In genomic region chr19:3708207-3708931, GRCh38 we compare ENCODE assay signal across 12 cellular contexts. TPM values are rescaled to one million over a fixed set of nuclear protein-coding genes. Genes with fewer than 3 reads are reported as not detected.
A peak's percentile ranks its signal among the peaks of the same experiment; 100 is the strongest.
DNase-seq lines count a peak whose midpoint lies in the region; ATAC-seq and TF ChIP-seq lines count a peak whose summit lies in the region.
"Had no signal": no experiment of that assay in that cellular context is flagged by ENCODE, and none has a peak within 500 bp of the region (broad histone marks: within the 10 kb centered on the region; RNA-seq: fewer than 3 reads in every experiment).

TJP3 (plus strand) TSS chr19:3708384; CDS start chr19:3728433, 20,049 bp downstream.

- peak within 1 kb of the TSS; percentile 42 for H2AK9ac ChIP-seq in IMR-90 (replicated peaks; ENCODE audit: low read depth, low read length, poor library complexity)

- peak; percentile 59 for DNase-seq in COLO668 (lab: John Stamatoyannopoulos, UW; ENCODE audit: unreplicated experiment)
- peak; percentile 39 for DNase-seq in IMR-90
- DNase-seq in MCF 10A (ENCODE audit: unreplicated experiment), result peak; percentile 64
- DNase-seq in naive thymus-derived CD4-positive, alpha-beta T cell, result no peak
- no peak for DNase-seq in cerebellar cortex (ENCODE audit: low spot score)
- no peak for DNase-seq in CD8-positive, alpha-beta memory T cell
- no peak for DNase-seq in T-helper 2 cell treated with Interferon-gamma antibody and Interleukin-4, amounts not matched to agents 5 μg/mL and 100 μg/mL, for 36 hours (ENCODE audit: low spot score)
- DNase-seq: cerebellar nuclear complex; GF-D8; stimulated activated naive CD8-positive, alpha-beta T cell treated with anti-CD3 and anti-CD28 coated beads, Interleukin-15, Interleukin-2, amounts not matched to agents 100 U/mL and 50 U/mL, for 24 hours had no signal

- no peak within 1 kb of the TSS for H3K18ac ChIP-seq in IMR-90 (ENCODE audit: low read depth, low read length)

- no peak within 1 kb of the TSS for H4K91ac ChIP-seq in IMR-90 (ENCODE audit: insufficient read depth, low read depth, low read length)

- TF ChIP-seq POLR2A in IMR-90 (IDR thresholded peaks at IDR 0.05; ENCODE audit: low read depth, low read length), result no peak

- peak within 1 kb of the TSS; percentile 32 for H2AFZ ChIP-seq in IMR-90 (replicated peaks; ENCODE audit: low read length, poor library complexity)

- H3K27me3 Mint-ChIP-seq in MCF 10A (ENCODE audit: insufficient read depth, unreplicated experiment), result no peaks in the 10 kb centered on the region
- peaks cover 0 to 16% (median 0%) of the 10 kb centered on the region in 5 donors for H3K27me3 Mint-ChIP-seq in naive thymus-derived CD4-positive, alpha-beta T cell
- peaks cover 10 to 13% of the 10 kb centered on the region in 2 donors for H3K27me3 Mint-ChIP-seq in CD8-positive, alpha-beta memory T cell
- peaks cover 11% of the 10 kb centered on the region for H3K27me3 Mint-ChIP-seq in T-helper 2 cell treated with Interferon-gamma antibody and Interleukin-4, amounts not matched to agents 5 μg/mL and 100 μg/mL, for 36 hours (ENCODE audit: low read depth)

- no peak within 1 kb of the TSS for H3K4me3 ChIP-seq in IMR-90 (ENCODE audit: insufficient read depth, low read depth, low read length)
- H3K4me3 ChIP-seq in naive thymus-derived CD4-positive, alpha-beta T cell (ENCODE audit: low read length), result no peak within 1 kb of the TSS
- H3K4me3 ChIP-seq in CD8-positive, alpha-beta memory T cell (ENCODE audit: low read length), result no peak within 1 kb of the TSS

- no peak within 1 kb of the TSS for H3K14ac ChIP-seq in IMR-90 (replicated peaks; ENCODE audit: low read depth, low read length)

- no peak within 1 kb of the TSS for H3K4ac ChIP-seq in IMR-90 (ENCODE audit: low read depth, low read length)

- H4K20me1 ChIP-seq in IMR-90 (ENCODE audit: insufficient read depth, low read length), result no peaks in the 10 kb centered on the region

- no peaks in the 10 kb centered on the region for H3K9me1 ChIP-seq in IMR-90 (ENCODE audit: insufficient read depth, low read length)

- no peaks in the 10 kb centered on the region for H3K79me1 ChIP-seq in IMR-90 (ENCODE audit: low read depth in 1 of 2, low read length in 2 of 2)

- H3K36me3 ChIP-seq in IMR-90 (ENCODE audit: control insufficient read depth, insufficient read depth, low read length), result no peaks in the 10 kb centered on the region
- no peaks in the 10 kb centered on the region for H3K36me3 ChIP-seq in naive thymus-derived CD4-positive, alpha-beta T cell (ENCODE audit: control insufficient read depth in 2 of 3, insufficient read depth in 3 of 3, low read length in 3 of 3)
- no peaks in the 10 kb centered on the region for H3K36me3 ChIP-seq in CD8-positive, alpha-beta memory T cell (ENCODE audit: insufficient read depth, low read length)

- intact Hi-C loops in IMR-90 (cut with micrococcal nuclease) (loop anchor here (10.0 kb wide), 1 partner anchor 384 kb away; no protein-coding TSS in a partner anchor), MCF 10A (cut with micrococcal nuclease) (loop anchor here (10.0 kb wide), 1 partner anchor 154 kb away; the partner anchor contains the start of gene MFSD12)
- intact Hi-C loops in naive thymus-derived CD4-positive, alpha-beta T cell (cut with micrococcal nuclease), result loop anchor here (5.0 to 10.0 kb wide), 2 partner anchors 114 to 154 kb away; partner anchors contain the start of gene MFSD12 (in 1 of the 2)

- H4K5ac ChIP-seq in IMR-90 (ENCODE audit: low read depth, low read length), result no peak within 1 kb of the TSS

- no peak within 1 kb of the TSS for H3K27ac Mint-ChIP-seq in MCF 10A (ENCODE audit: low read depth, unreplicated experiment)
- H3K27ac Mint-ChIP-seq in naive thymus-derived CD4-positive, alpha-beta T cell, result no peak within 1 kb of the TSS
- peak within 1 kb of the TSS in 1 of 8 donors; percentile 17 for H3K27ac Mint-ChIP-seq in CD8-positive, alpha-beta memory T cell
- no peak within 1 kb of the TSS for H3K27ac Mint-ChIP-seq in T-helper 2 cell treated with Interferon-gamma antibody and Interleukin-4, amounts not matched to agents 5 μg/mL and 100 μg/mL, for 36 hours

- no peak within 1 kb of the TSS for H4K8ac ChIP-seq in IMR-90 (ENCODE audit: low read depth in 2 of 2, low read length in 2 of 2)

- H3K4me3 Mint-ChIP-seq in MCF 10A (ENCODE audit: unreplicated experiment), result peak within 1 kb of the TSS; percentile 55
- H3K4me3 Mint-ChIP-seq in naive thymus-derived CD4-positive, alpha-beta T cell, result no peak within 1 kb of the TSS
- no peak within 1 kb of the TSS for H3K4me3 Mint-ChIP-seq in CD8-positive, alpha-beta memory T cell
- H3K4me3 Mint-ChIP-seq in T-helper 2 cell treated with Interferon-gamma antibody and Interleukin-4, amounts not matched to agents 5 μg/mL and 100 μg/mL, for 36 hours, result no peak within 1 kb of the TSS

- peaks cover 11% of the 10 kb centered on the region for H3K4me1 Mint-ChIP-seq in MCF 10A (ENCODE audit: insufficient read depth, unreplicated experiment)
- peaks cover 0 to 14% (median 4%) of the 10 kb centered on the region in 7 donors for H3K4me1 Mint-ChIP-seq in naive thymus-derived CD4-positive, alpha-beta T cell
- H3K4me1 Mint-ChIP-seq in CD8-positive, alpha-beta memory T cell, result peaks cover 1 to 7% (median 6%) of the 10 kb centered on the region in 3 donors
- H3K4me1 Mint-ChIP-seq in T-helper 2 cell treated with Interferon-gamma antibody and Interleukin-4, amounts not matched to agents 5 μg/mL and 100 μg/mL, for 36 hours (ENCODE audit: low read depth), result peaks cover 1% of the 10 kb centered on the region

- no peaks in the 10 kb centered on the region for H3K9me3 Mint-ChIP-seq in MCF 10A (ENCODE audit: unreplicated experiment)
- no peaks in the 10 kb centered on the region for H3K9me3 Mint-ChIP-seq in naive thymus-derived CD4-positive, alpha-beta T cell
- no peaks in the 10 kb centered on the region for H3K9me3 Mint-ChIP-seq in CD8-positive, alpha-beta memory T cell
- no peaks in the 10 kb centered on the region for H3K9me3 Mint-ChIP-seq in T-helper 2 cell treated with Interferon-gamma antibody and Interleukin-4, amounts not matched to agents 5 μg/mL and 100 μg/mL, for 36 hours

- in situ Hi-C loops in IMR-90 (cut with MboI; ENCODE audit: low sequenced_read_pairs), result no loop called here

- no peak within 1 kb of the TSS for H3K27ac ChIP-seq in IMR-90 (ENCODE audit: insufficient read depth, low read length)
- no peak within 1 kb of the TSS for H3K27ac ChIP-seq in naive thymus-derived CD4-positive, alpha-beta T cell (ENCODE audit: low read depth, low read length)
- H3K27ac ChIP-seq in CD8-positive, alpha-beta memory T cell (ENCODE audit: low read depth, low read length), result no peak within 1 kb of the TSS
- H3K27ac ChIP-seq: HL-60 had no signal

- BruUV-seq in IMR-90 (replicated peaks; lab: Mats Ljungman, UMichigan), result no TSS peak
- BruUV-seq in MCF 10A (replicated peaks; lab: Mats Ljungman, UMichigan), result no TSS peak

- no peak within 1 kb of the TSS for H3K4me2 ChIP-seq in IMR-90 (ENCODE audit: low read depth, low read length)

- dilution Hi-C loops in IMR-90 (cut with HindIII; ENCODE audit: low sequenced_read_pairs, unreplicated experiment), result no loop called here

- no peaks in the 10 kb centered on the region for H3K36me3 Mint-ChIP-seq in MCF 10A (ENCODE audit: insufficient read depth, unreplicated experiment)
- no peaks in the 10 kb centered on the region for H3K36me3 Mint-ChIP-seq in naive thymus-derived CD4-positive, alpha-beta T cell
- H3K36me3 Mint-ChIP-seq in CD8-positive, alpha-beta memory T cell, result no peaks in the 10 kb centered on the region
- no peaks in the 10 kb centered on the region for H3K36me3 Mint-ChIP-seq in T-helper 2 cell treated with Interferon-gamma antibody and Interleukin-4, amounts not matched to agents 5 μg/mL and 100 μg/mL, for 36 hours (ENCODE audit: low read depth)

- no peak within 1 kb of the TSS for H2BK15ac ChIP-seq in IMR-90 (ENCODE audit: low read depth, low read length)

- H2AK5ac ChIP-seq in IMR-90 (ENCODE audit: low read depth, low read length), result no peak within 1 kb of the TSS

- H3K56ac ChIP-seq in IMR-90 (ENCODE audit: extremely low read depth, insufficient read depth, low read length), result no peak within 1 kb of the TSS

- H2BK20ac ChIP-seq in IMR-90 (ENCODE audit: low read depth, low read length), result no peak within 1 kb of the TSS

- H3K4me1 ChIP-seq in IMR-90 (ENCODE audit: control insufficient read depth, insufficient read depth, low read length), result no peaks in the 10 kb centered on the region
- H3K4me1 ChIP-seq in naive thymus-derived CD4-positive, alpha-beta T cell (ENCODE audit: control insufficient read depth in 2 of 2, insufficient read depth in 2 of 2, low read length in 2 of 2), result no peaks in the 10 kb centered on the region
- H3K4me1 ChIP-seq in CD8-positive, alpha-beta memory T cell (ENCODE audit: insufficient read depth, low read length), result no peaks in the 10 kb centered on the region

- no CpG with 5 or more reads among the region's 24 CpGs for WGBS in IMR-90 (ENCODE audit: extremely low coverage in 2 of 2, insufficient read length in 1 of 2), 2 experiments

- no peak within 1 kb of the TSS for H2BK120ac ChIP-seq in IMR-90 (ENCODE audit: low read depth, low read length)

- POLR2A ChIA-PET in IMR-90 (lab: Charles Lee; ENCODE audit: unreplicated experiment) (no interaction called here), MCF 10A (lab: Yijun Ruan, JAX) (interaction anchor here (0.7 to 1.7 kb wide), 4 partner anchors 9 to 118 kb away, joined by 3 to 9 read pairs (median 4); partner anchors contain the start of gene MRPL54)
- POLR2A ChIA-PET in naive thymus-derived CD4-positive, alpha-beta T cell (lab: Charles Lee), result no interaction called here
- POLR2A ChIA-PET in CD8-positive, alpha-beta memory T cell (lab: Charles Lee), result no interaction called here

- H3K23ac ChIP-seq in IMR-90 (ENCODE audit: low read depth, low read length), result no peak within 1 kb of the TSS

- ATAC-seq in IMR-90 (ENCODE audit: low read depth) (no peak), HG02981 (IDR thresholded peaks at IDR 0.05; ENCODE audit: unreplicated experiment) (no peak)
- ATAC-seq in naive thymus-derived CD4-positive, alpha-beta T cell, result no peak
- ATAC-seq: stimulated activated naive CD8-positive, alpha-beta T cell treated with anti-CD3 and anti-CD28 coated beads, Interleukin-15, Interleukin-2, amounts not matched to agents 100 U/mL and 50 U/mL, for 24 hours had no signal

- H3K9me3 ChIP-seq in IMR-90 (ENCODE audit: control insufficient read depth, insufficient read depth, low read length), result no peaks in the 10 kb centered on the region
- H3K9me3 ChIP-seq in naive thymus-derived CD4-positive, alpha-beta T cell (ENCODE audit: control insufficient read depth in 2 of 3, low read length in 3 of 3), result no peaks in the 10 kb centered on the region
- no peaks in the 10 kb centered on the region for H3K9me3 ChIP-seq in CD8-positive, alpha-beta memory T cell (ENCODE audit: low read length)

- CTCF ChIA-PET in IMR-90 (lab: Yijun Ruan, JAX) (no interaction called here), MCF 10A (lab: Yijun Ruan, JAX) (interaction anchor here (0.5 to 1.0 kb wide), 5 partner anchors 16 to 279 kb away, joined by 3 to 5 read pairs (median 3); no protein-coding TSS in a partner anchor)
- CTCF ChIA-PET in naive thymus-derived CD4-positive, alpha-beta T cell (lab: Charles Lee), result no interaction called here
- CTCF ChIA-PET in CD8-positive, alpha-beta memory T cell (lab: Charles Lee), result interaction anchor here (1.0 to 3.7 kb wide), 3 partner anchors 9 to 164 kb away, joined by 3 to 22 read pairs (median 3); no protein-coding TSS in a partner anchor

- H3K9ac ChIP-seq in IMR-90 (ENCODE audit: low read depth, low read length), result no peak within 1 kb of the TSS

- peaks cover 21% of the 10 kb centered on the region for H3K27me3 ChIP-seq in IMR-90 (ENCODE audit: control insufficient read depth, insufficient read depth, low read length)
- no peaks in the 10 kb centered on the region for H3K27me3 ChIP-seq in naive thymus-derived CD4-positive, alpha-beta T cell (ENCODE audit: control insufficient read depth in 2 of 2, insufficient read depth in 2 of 2, low read length in 2 of 2)
- no peaks in the 10 kb centered on the region for H3K27me3 ChIP-seq in CD8-positive, alpha-beta memory T cell (ENCODE audit: insufficient read depth, low read length, poor library complexity, severe bottlenecking)

- TF ChIP-seq CTCF in IMR-90 (conservative IDR thresholded peaks at IDR 0.05; ENCODE audit: low read depth, low read length) (no peak), MCF 10A (IDR thresholded peaks at IDR 0.05; ENCODE audit: unreplicated experiment) (no peak)

- H2BK5ac ChIP-seq in IMR-90 (ENCODE audit: low read depth, low read length, poor library complexity, severe bottlenecking), result no peak within 1 kb of the TSS

- no peak for TF ChIP-seq RAD21 in IMR-90 (IDR thresholded peaks at IDR 0.05; ENCODE audit: low read length)

RNA-seq across cellular contexts. Expression of gene TJP3, which starts in this region (rescaled TPM):
- total RNA-seq in IMR-90 (2012; rRNA removed), result not detected in 2 replicates
- polyA plus RNA-seq in IMR-90 (2012; rRNA removed), result not detected in 2 replicates
- polyA plus RNA-seq in IMR-90 (2012; cell fraction: cytosol; rRNA removed), result 0.03 TPM in 1 of 2 replicates, not detected in the other
- polyA plus RNA-seq in IMR-90 (2012; cell fraction: nucleus; rRNA removed; ENCODE audit: low replicate concordance), result not detected in 2 replicates
- 0.69 and 1.6 TPM in 2 replicates for total RNA-seq in MCF 10A (2022)
- 10 to 100 TPM in 4 of 5 experiments, 1 to 10 TPM in 1; 1.2 to 20.1 (median 16.8) TPM for total RNA-seq in naive thymus-derived CD4-positive, alpha-beta T cell
- polyA plus RNA-seq in naive thymus-derived CD4-positive, alpha-beta T cell, result 10 to 100 TPM; 14.0 to 16.1 TPM
- 1 to 10 TPM; 1.5 to 1.7 TPM for total RNA-seq in CD8-positive, alpha-beta memory T cell
- polyA plus RNA-seq in CD8-positive, alpha-beta memory T cell, result 16.2 TPM

Comparison
In these comparisons a context has a peak if more than half of its experiments do, and no peak if none do; other contexts are left out.
1. RNA of gene TJP3 (polyA plus RNA-seq): 16.2 TPM in CD8-positive, alpha-beta memory T cell (single experiment) and 14.0 to 16.1 TPM in naive thymus-derived CD4-positive, alpha-beta T cell; 0.03 TPM in IMR-90; every median in the first group is over 10 times any median in the second.
2. Peak in DNase-seq in IMR-90; RNA of the gene not detected or under 1 TPM.
3. DNase-seq: peak in COLO668 (single experiment) and MCF 10A (single experiment); none in naive thymus-derived CD4-positive, alpha-beta T cell (0 of 9), cerebellar cortex (single experiment), CD8-positive, alpha-beta memory T cell (0 of 5) and T-helper 2 cell treated with Interferon-gamma antibody and Interleukin-4, amounts not matched to agents 5 μg/mL and 100 μg/mL, for 36 hours (single experiment).
4. CTCF ChIA-PET loops: an anchor here in MCF 10A (0.5 to 1.0 kb wide) and CD8-positive, alpha-beta memory T cell (1.0 to 3.7 kb wide); none called in IMR-90 and naive thymus-derived CD4-positive, alpha-beta T cell.